Comparison of ENCODE assay signal across 18 cellular contexts in the genomic region with DNA sequence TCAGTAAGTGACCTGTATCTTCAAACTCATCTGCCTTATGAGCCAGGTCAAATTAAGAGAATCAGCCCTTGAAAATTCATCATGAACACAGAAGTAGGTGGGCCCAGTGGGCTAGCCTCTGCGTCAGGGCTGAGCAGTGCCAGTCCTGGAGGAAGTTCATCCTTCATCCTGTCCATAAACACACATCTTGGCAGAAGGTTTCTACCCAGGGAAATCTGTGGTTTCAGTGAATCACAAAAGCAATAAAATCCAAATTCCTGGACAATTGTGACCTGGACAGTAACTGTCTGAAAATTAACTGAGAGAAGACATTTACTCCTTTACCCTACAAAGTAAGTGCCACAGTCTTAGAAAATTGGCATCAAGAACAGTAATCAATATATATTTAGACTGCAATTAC.
A peak's percentile ranks its signal among the peaks of the same experiment; 100 is the strongest.
DNase-seq lines count a peak whose midpoint lies in the region; ATAC-seq and TF ChIP-seq lines count a peak whose summit lies in the region.
"Had no signal": no experiment of that assay in that cellular context is flagged by ENCODE, and none has a peak within 500 bp of the region (broad histone marks: within the 10 kb centered on the region; RNA-seq: fewer than 3 reads in every experiment).

No MANE protein-coding gene starts in this region.

- H3K9me2 ChIP-seq in SK-N-SH: no peaks in the 10 kb centered on the region

- POLR2A ChIA-PET in SK-N-SH (lab: Yijun Ruan, JAX): no interaction called here

- H3K27ac Mint-ChIP-seq in natural killer cell: no peak overlapping the region

- H3K36me3 ChIP-seq in SK-N-SH (replicated peaks in 1 of 2; ENCODE audit: control insufficient read depth in 1 of 2, insufficient read depth in 2 of 2, low read length in 1 of 2): peaks cover 0 to 8% of the 10 kb centered on the region in 2 experiments
- no peaks in the 10 kb centered on the region for H3K36me3 ChIP-seq in skeletal muscle satellite cell (ENCODE audit: insufficient read depth, low read length)
- H3K36me3 ChIP-seq: colonic mucosa had no signal

- H3K27ac ChIP-seq in SK-N-SH (ENCODE audit: low read depth in 2 of 2, low read length in 1 of 2): peak overlapping the region; percentile 66 to 91
- H3K27ac ChIP-seq: colonic mucosa had no signal

- peaks cover 32 to 47% of the 10 kb centered on the region in 2 donors for H3K4me1 Mint-ChIP-seq in natural killer cell

- TF ChIP-seq RAD21 in SK-N-SH (IDR thresholded peaks at IDR 0.05; ENCODE audit: low read length): no peak

- H3F3A ChIP-seq in SK-N-SH (replicated peaks; ENCODE audit: insufficient read depth): peaks cover 64% of the 10 kb centered on the region

- H4K20me1 ChIP-seq in SK-N-SH (ENCODE audit: insufficient read depth): no peaks in the 10 kb centered on the region

- DNase-seq in NCI-H2227 (lab: John Stamatoyannopoulos, UW; ENCODE audit: unreplicated experiment) (peak; percentile 2), NCI-H2227 treated with DMSO at 0.1 percent for 48 hours (lab: John Stamatoyannopoulos, UW) (no peak), SK-N-SH (no peak), fibroblast of peridontal ligament (ENCODE audit: extremely low read depth) (peak; percentile 58), natural killer cell (no peak)
- DNase-seq: 8988T; activated CD4-positive, alpha-beta T cell treated with anti-CD3 and anti-CD28 coated beads, Interleukin-2, amount 50 U/mL, for 4 hours; activated naive CD4-positive, alpha-beta T cell treated with Interleukin-2 at 50 U/mL for 16 hours; colonic mucosa; DMS153; glutamatergic neuron; KG1; left ventricle myocardium superior; NCI-H2081 treated with DMSO at 0.1 percent for 48 hours; occipital lobe had no signal

- TF ChIP-seq CTCF in SK-N-SH (IDR thresholded peaks at IDR 0.05) (no peak), natural killer cell (IDR thresholded peaks at IDR 0.05) (no peak)

- peak; percentile 71 to 99; a peak in 3 of 4 replicates for TF ChIP-seq EP300 in SK-N-SH (IDR thresholded peaks at IDR 0.05; ENCODE audit: borderline replicate concordance in 1 of 2, low read depth in 1 of 2, low read length in 1 of 2)

- no peaks in the 10 kb centered on the region for H3K9me3 Mint-ChIP-seq in natural killer cell

- H3K27me3 ChIP-seq in SK-N-SH (ENCODE audit: insufficient read depth) (no peaks in the 10 kb centered on the region), skeletal muscle satellite cell (ENCODE audit: control insufficient read depth, insufficient read depth, low read length) (no peaks in the 10 kb centered on the region)
- H3K27me3 ChIP-seq: colonic mucosa had no signal

- H3K9me3 ChIP-seq in SK-N-SH (no peaks in the 10 kb centered on the region), skeletal muscle satellite cell (replicated peaks; ENCODE audit: low read length) (no peaks in the 10 kb centered on the region)
- H3K9me3 ChIP-seq: colonic mucosa had no signal

- H3K4me3 Mint-ChIP-seq in natural killer cell: no peak overlapping the region

- no peak for ATAC-seq in natural killer cell
- ATAC-seq in GM21786 (IDR thresholded peaks at IDR 0.05; ENCODE audit: unreplicated experiment): no peak
- ATAC-seq in GM21390 (IDR thresholded peaks at IDR 0.05; ENCODE audit: unreplicated experiment): no peak
- ATAC-seq: left ventricle myocardium superior had no signal

- H3K4me2 ChIP-seq in SK-N-SH (peak overlapping the region; percentile 25), skeletal muscle satellite cell (ENCODE audit: low read length) (peak overlapping the region; percentile 74)

- no peaks in the 10 kb centered on the region for H3K36me3 Mint-ChIP-seq in natural killer cell

- 11% methylated on average over 1 of the region's 1 CpG for WGBS in SK-N-SH (ENCODE audit: low lambda C conversion rate)

- H3K27me3 Mint-ChIP-seq in natural killer cell (ENCODE audit: low read depth in 2 of 2): no peaks in the 10 kb centered on the region

- H3K79me2 ChIP-seq in SK-N-SH (ENCODE audit: insufficient read depth): peaks cover 53% of the 10 kb centered on the region

- CTCF ChIA-PET in SK-N-SH (lab: Yijun Ruan, JAX): interaction anchor here (1.3 kb wide), 1 partner anchor 30 kb away, joined by 8 read pairs; no protein-coding TSS in a partner anchor

- intact Hi-C loops in natural killer cell (cut with micrococcal nuclease): no loop called here

- H3K4me3 ChIP-seq in SK-N-SH (ENCODE audit: low read depth in 2 of 2, low read length in 1 of 2): peak overlapping the region in 1 of 2 experiments; percentile 18; a peak in 1 of 4 replicates
- peak overlapping the region; percentile 28 for H3K4me3 ChIP-seq in skeletal muscle satellite cell (ENCODE audit: low read length)
- H3K4me3 ChIP-seq: colonic mucosa had no signal

- H3K9ac ChIP-seq in SK-N-SH (peak overlapping the region; percentile 52; the same call in 1 of the 2 replicates), skeletal muscle satellite cell (ENCODE audit: low read depth, low read length) (peak overlapping the region; percentile 40)

- H2AFZ ChIP-seq in SK-N-SH (ENCODE audit: low read depth): no peak overlapping the region

- H3K4me1 ChIP-seq in SK-N-SH (ENCODE audit: control insufficient read depth in 1 of 2, insufficient read depth in 2 of 2, low read depth in 1 of 2, low read length in 1 of 2) (peaks cover 38 to 45% of the 10 kb centered on the region in 2 experiments), skeletal muscle satellite cell (ENCODE audit: control insufficient read depth, insufficient read depth, low read length) (peaks cover 57% of the 10 kb centered on the region)
- H3K4me1 ChIP-seq: colonic mucosa had no signal

TF ChIP-seq in SK-N-SH, 30 proteins besides CTCF, POLR2A, EP300 and RAD21 (continues in another document):
- peak; percentile 77; the same call in 1 of the 2 replicates for TF ChIP-seq POLR2AphosphoS5 (IDR thresholded peaks at IDR 0.05; ENCODE audit: low read depth, low read length)
- TF ChIP-seq, protein P1, sequence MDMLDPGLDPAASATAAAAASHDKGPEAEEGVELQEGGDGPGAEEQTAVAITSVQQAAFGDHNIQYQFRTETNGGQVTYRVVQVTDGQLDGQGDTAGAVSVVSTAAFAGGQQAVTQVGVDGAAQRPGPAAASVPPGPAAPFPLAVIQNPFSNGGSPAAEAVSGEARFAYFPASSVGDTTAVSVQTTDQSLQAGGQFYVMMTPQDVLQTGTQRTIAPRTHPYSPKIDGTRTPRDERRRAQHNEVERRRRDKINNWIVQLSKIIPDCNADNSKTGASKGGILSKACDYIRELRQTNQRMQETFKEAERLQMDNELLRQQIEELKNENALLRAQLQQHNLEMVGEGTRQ (IDR thresholded peaks at IDR 0.05; ENCODE audit: borderline replicate concordance, low read depth, low read length): no peak
- TF ChIP-seq, protein P2, sequence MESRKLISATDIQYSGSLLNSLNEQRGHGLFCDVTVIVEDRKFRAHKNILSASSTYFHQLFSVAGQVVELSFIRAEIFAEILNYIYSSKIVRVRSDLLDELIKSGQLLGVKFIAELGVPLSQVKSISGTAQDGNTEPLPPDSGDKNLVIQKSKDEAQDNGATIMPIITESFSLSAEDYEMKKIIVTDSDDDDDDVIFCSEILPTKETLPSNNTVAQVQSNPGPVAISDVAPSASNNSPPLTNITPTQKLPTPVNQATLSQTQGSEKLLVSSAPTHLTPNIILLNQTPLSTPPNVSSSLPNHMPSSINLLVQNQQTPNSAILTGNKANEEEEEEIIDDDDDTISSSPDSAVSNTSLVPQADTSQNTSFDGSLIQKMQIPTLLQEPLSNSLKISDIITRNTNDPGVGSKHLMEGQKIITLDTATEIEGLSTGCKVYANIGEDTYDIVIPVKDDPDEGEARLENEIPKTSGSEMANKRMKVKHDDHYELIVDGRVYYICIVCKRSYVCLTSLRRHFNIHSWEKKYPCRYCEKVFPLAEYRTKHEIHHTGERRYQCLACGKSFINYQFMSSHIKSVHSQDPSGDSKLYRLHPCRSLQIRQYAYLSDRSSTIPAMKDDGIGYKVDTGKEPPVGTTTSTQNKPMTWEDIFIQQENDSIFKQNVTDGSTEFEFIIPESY (IDR thresholded peaks at IDR 0.05; ENCODE audit: borderline replicate concordance, low read depth): peak; percentile 86
- TF ChIP-seq MXI1 (IDR thresholded peaks at IDR 0.05; ENCODE audit: low read depth, low read length): no peak
- TF ChIP-seq JUND (IDR thresholded peaks at IDR 0.05): peak; percentile 97
- 0 out of 2 replicates have a peak, but pooled peaks have one; percentile 10 for TF ChIP-seq ELF1 (IDR thresholded peaks at IDR 0.05)
- no peak for TF ChIP-seq NRF1 (IDR thresholded peaks at IDR 0.05; ENCODE audit: low read depth, low read length)
- 0 out of 2 replicates have a peak, but pooled peaks have one; percentile 55 for TF ChIP-seq MEF2A (IDR thresholded peaks at IDR 0.05; ENCODE audit: borderline replicate concordance, low read depth)
- TF ChIP-seq GABPA (IDR thresholded peaks at IDR 0.05; ENCODE audit: low read depth): 0 out of 2 replicates have a peak, but pooled peaks have one; percentile 9
- 0 out of 2 replicates have a peak, but pooled peaks have one; percentile 12 for TF ChIP-seq RCOR1 (IDR thresholded peaks at IDR 0.05; ENCODE audit: low read length)
- TF ChIP-seq SIN3A (IDR thresholded peaks at IDR 0.05; ENCODE audit: borderline replicate concordance, low read depth, low read length): peak; percentile 35; the same call in 1 of the 2 replicates
- peak; percentile 97 for TF ChIP-seq TCF12 (IDR thresholded peaks at IDR 0.05)
- TF ChIP-seq, protein P3, sequence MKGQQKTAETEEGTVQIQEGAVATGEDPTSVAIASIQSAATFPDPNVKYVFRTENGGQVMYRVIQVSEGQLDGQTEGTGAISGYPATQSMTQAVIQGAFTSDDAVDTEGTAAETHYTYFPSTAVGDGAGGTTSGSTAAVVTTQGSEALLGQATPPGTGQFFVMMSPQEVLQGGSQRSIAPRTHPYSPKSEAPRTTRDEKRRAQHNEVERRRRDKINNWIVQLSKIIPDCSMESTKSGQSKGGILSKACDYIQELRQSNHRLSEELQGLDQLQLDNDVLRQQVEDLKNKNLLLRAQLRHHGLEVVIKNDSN (IDR thresholded peaks at IDR 0.05; ENCODE audit: borderline replicate concordance, low read depth): no peak
- TF ChIP-seq RFX5 (IDR thresholded peaks at IDR 0.05; ENCODE audit: low read length): no peak
- TF ChIP-seq RXRA (IDR thresholded peaks at IDR 0.05; ENCODE audit: borderline replicate concordance, low read depth): peak; percentile 92; the same call in 1 of the 2 replicates
- TF ChIP-seq, protein P4, sequence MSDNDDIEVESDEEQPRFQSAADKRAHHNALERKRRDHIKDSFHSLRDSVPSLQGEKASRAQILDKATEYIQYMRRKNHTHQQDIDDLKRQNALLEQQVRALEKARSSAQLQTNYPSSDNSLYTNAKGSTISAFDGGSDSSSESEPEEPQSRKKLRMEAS (IDR thresholded peaks at IDR 0.05; ENCODE audit: low read depth): 0 out of 2 replicates have a peak, but pooled peaks have one; percentile 18
- TF ChIP-seq CHD2 (IDR thresholded peaks at IDR 0.05; ENCODE audit: low read length, partially characterized antibody): no peak
- TF ChIP-seq YY1 (IDR thresholded peaks at IDR 0.05; ENCODE audit: low read depth): no peak

Comparison
In these comparisons a context has a peak if more than half of its experiments do, and no peak if none do; other contexts are left out.
1. DNase-seq: peak in NCI-H2227 (single experiment) and fibroblast of peridontal ligament (single experiment); none in NCI-H2227 treated with DMSO at 0.1 percent for 48 hours (single experiment), SK-N-SH (single experiment) and natural killer cell (single experiment).